ENCODE assay signal across 8 cellular contexts in genomic region chr11:60756307-60757032, GRCh38. TPM values are rescaled to one million over a fixed set of nuclear protein-coding genes. Genes with fewer than 3 reads are reported as not detected.
DNase-seq lines count a peak whose midpoint lies in the region; ATAC-seq, FAIRE-seq and TF ChIP-seq lines count a peak whose summit lies in the region.

A gene with protein sequence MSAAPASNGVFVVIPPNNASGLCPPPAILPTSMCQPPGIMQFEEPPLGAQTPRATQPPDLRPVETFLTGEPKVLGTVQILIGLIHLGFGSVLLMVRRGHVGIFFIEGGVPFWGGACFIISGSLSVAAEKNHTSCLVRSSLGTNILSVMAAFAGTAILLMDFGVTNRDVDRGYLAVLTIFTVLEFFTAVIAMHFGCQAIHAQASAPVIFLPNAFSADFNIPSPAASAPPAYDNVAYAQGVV (plus strand): TSS chr11:60756867. CDS start chr11:60763734, 6,867 bp downstream.

- no peak within 1 kb of the TSS for H3K4me3 ChIP-seq in sigmoid colon

- H3K27me3 ChIP-seq in sigmoid colon, result peaks cover 0 to 6% (median 0%) of the 10 kb centered on the region in 3 donors

- no peak for ATAC-seq in HG02981 (IDR thresholded peaks at IDR 0.05; ENCODE audit: unreplicated experiment)
- ATAC-seq in HG02840 (IDR thresholded peaks at IDR 0.05; ENCODE audit: low FRiP score, unreplicated experiment), result no peak

- no peak within 1 kb of the TSS for H3K27ac ChIP-seq in C4-2B
- no peak within 1 kb of the TSS for H3K27ac ChIP-seq in sigmoid colon

- TF ChIP-seq POLR2A in H54 (IDR thresholded peaks at IDR 0.05; ENCODE audit: low read depth, low read length) (no peak), sigmoid colon (IDR thresholded peaks at IDR 0.05) (no peak)

- H3K4me1 ChIP-seq in sigmoid colon, result no peaks in the 10 kb centered on the region

- H3K9me3 ChIP-seq in sigmoid colon, result no peaks in the 10 kb centered on the region

- WGBS in sigmoid colon, 2 donors, result 44 to 62% methylated on average over 14 of the region's 14 CpGs

- no peak for TF ChIP-seq EP300 in sigmoid colon (IDR thresholded peaks at IDR 0.05)

- TF ChIP-seq CTCF in C4-2B (conservative IDR thresholded peaks at IDR 0.05), result peak; percentile 77
- TF ChIP-seq CTCF in sigmoid colon (IDR thresholded peaks at IDR 0.05), result no peak

- FAIRE-seq in H54 (lab: Jason Lieb, UNC), result no peak

- intact Hi-C loops in posterior vena cava (cut with DNase I) (no loop called here), sigmoid colon (cut with DNase I) (no loop called here)

- H3K36me3 ChIP-seq in sigmoid colon, result no peaks in the 10 kb centered on the region

- DNase-seq in H54 (ENCODE audit: insufficient read length, low spot score) (peak; percentile 28), RPMI8226 (peak; percentile 68), iris pigment epithelial cell (ENCODE audit: low read depth) (peak; percentile 33), posterior vena cava (ENCODE audit: low spot score) (no peak), sigmoid colon (no peak)

RNA-seq across cellular contexts. Expression of the gene that starts here (rescaled TPM):
- total RNA-seq in posterior vena cava (not detected), sigmoid colon (not detected)
- under 1 TPM in 1 of 3 donors, not detected in 2; 0.04 TPM for polyA plus RNA-seq in sigmoid colon

Comparison
In these comparisons a context has a peak if more than half of its experiments do, and no peak if none do; other contexts are left out.
1. DNase-seq: peak in H54 (single experiment), RPMI8226 (single experiment) and iris pigment epithelial cell (single experiment); none in posterior vena cava (single experiment) and sigmoid colon (single experiment).